ENCODE assay signal across 12 cellular contexts in genomic region chr13:41649659-41650058, GRCh38.
DNase-seq lines count a peak whose midpoint lies in the region; FAIRE-seq and TF ChIP-seq lines count a peak whose summit lies in the region.
"Had no signal": no experiment of that assay in that cellular context is flagged by ENCODE, and none has a peak within 500 bp of the region (broad histone marks: within the 10 kb centered on the region; RNA-seq: fewer than 3 reads in every experiment).

No MANE protein-coding gene starts in this region.

- H3K27me3 Mint-ChIP-seq in endothelial cell (ENCODE audit: unreplicated experiment) (no peaks in the 10 kb centered on the region), mesothelial cell of epicardium (ENCODE audit: low read depth) (no peaks in the 10 kb centered on the region)

- no peaks in the 10 kb centered on the region for H3K36me3 Mint-ChIP-seq in endothelial cell (ENCODE audit: low read depth, unreplicated experiment)
- peaks cover 3% of the 10 kb centered on the region for H3K36me3 Mint-ChIP-seq in mesothelial cell of epicardium

- no peak for TF ChIP-seq POLR2A in H54 (IDR thresholded peaks at IDR 0.05; ENCODE audit: low read depth, low read length)

- H3K27ac Mint-ChIP-seq in endothelial cell (ENCODE audit: unreplicated experiment) (peak overlapping the region; percentile 27), mesothelial cell of epicardium (peak overlapping the region; percentile 54)

- no peak for FAIRE-seq in H54 (lab: Jason Lieb, UNC)

- intact Hi-C loops in head of caudate nucleus (cut with DNase I), result loop anchor here (5.0 kb wide), 1 partner anchor 192 kb away; the partner anchor contains the start of gene RGCC

- H3K9me3 Mint-ChIP-seq in endothelial cell (ENCODE audit: unreplicated experiment), result no peaks in the 10 kb centered on the region
- H3K9me3 Mint-ChIP-seq in mesothelial cell of epicardium, result no peaks in the 10 kb centered on the region

- H3K4me3 Mint-ChIP-seq in endothelial cell (ENCODE audit: unreplicated experiment) (no peak overlapping the region), mesothelial cell of epicardium (no peak overlapping the region)

- DNase-seq in ELR (ENCODE audit: low read depth), result peak; percentile 62
- peak; percentile 7 for DNase-seq in M059J (ENCODE audit: low read depth)
- DNase-seq in endothelial cell (ENCODE audit: low spot score), result peak; percentile 30
- no peak for DNase-seq in mesothelial cell of epicardium (ENCODE audit: low spot score in 2 of 2, unreplicated experiment in 2 of 2)
- no peak for DNase-seq in effector CD4-positive, alpha-beta T cell
- DNase-seq in H54 (ENCODE audit: insufficient read length, low spot score), result no peak
- DNase-seq in head of caudate nucleus, result no peak
- DNase-seq in pons (ENCODE audit: low spot score), result no peak
- DNase-seq: activated CD4-positive, CD25-positive, alpha-beta regulatory T cell; activated gamma-delta T cell treated with Interleukin-2 at 50 U/mL for 16 hours; stimulated activated CD4-positive, alpha-beta T cell treated with anti-CD3 and anti-CD28 coated beads, Interleukin-1b, Interleukin-23, amount 100 ng/mL, for 48 hours; testis had no signal

- TF ChIP-seq CTCF in endothelial cell (IDR thresholded peaks at IDR 0.05; ENCODE audit: unreplicated experiment) (peak; percentile 67), mesothelial cell of epicardium (IDR thresholded peaks at IDR 0.05; ENCODE audit: unreplicated experiment) (no peak)

- H3K4me1 Mint-ChIP-seq in endothelial cell (ENCODE audit: unreplicated experiment) (peaks cover 25% of the 10 kb centered on the region), mesothelial cell of epicardium (peaks cover 49% of the 10 kb centered on the region)

Comparison
In these comparisons a context has a peak if more than half of its experiments do, and no peak if none do; other contexts are left out.
1. DNase-seq: peak in ELR (single experiment), M059J (single experiment) and endothelial cell (single experiment); none in mesothelial cell of epicardium (0 of 2), effector CD4-positive, alpha-beta T cell (single experiment), H54 (single experiment), head of caudate nucleus (0 of 42) and pons (single experiment).